19 cellular contexts compared by ENCODE assay signal in genomic region chr18:3647636-3648035, GRCh38.
"Had no signal": no experiment of that assay in that cellular context is flagged by ENCODE, and none has a peak within 500 bp of the region (broad histone marks: within the 10 kb centered on the region; RNA-seq: fewer than 3 reads in every experiment).

No MANE protein-coding gene starts in this region.

- H3K27me3 Mint-ChIP-seq: T-helper 17 cell had no signal

- H3K4me3 Mint-ChIP-seq: T-cell, T-helper 17 cell had no signal

- H3K9me3 Mint-ChIP-seq: T-cell had no signal

- H3K9me2 ChIP-seq: SK-N-SH had no signal

- DNase-seq: Kasumi-1; MM.1S; NCI-H1436; NCI-H187; NCI-H2029; NCI-H2171; NCI-H226; NCI-H446; NCI-H510A; NCI-H524 treated with DMSO at 0.1 percent for 48 hours; NCI-H82; NK-92 treated with Interleukin-12 subunit alpha and Interleukin-12 subunit beta, amount 100 ng/mL, for 24 hours; OCI-M1; SK-N-SH; SW 1271; T-cell; T-helper 17 cell had no signal

- H3K9me3 ChIP-seq: SK-N-SH had no signal

- H3K36me3 Mint-ChIP-seq: T-cell had no signal

- H3K9ac ChIP-seq: KMS-11, SK-N-SH had no signal

- H3K4me2 ChIP-seq: KMS-11, SK-N-SH had no signal

- H3K27ac ChIP-seq: KMS-11, RWPE1 had no signal

- H3K27ac Mint-ChIP-seq: T-cell, T-helper 17 cell had no signal

- ATAC-seq: T-cell, T-helper 17 cell had no signal
